ENCODE assay signal across 22 cellular contexts in genomic region chr3:166223120-166223519, GRCh38.
DNase-seq lines count a peak whose midpoint lies in the region; ATAC-seq, FAIRE-seq and TF ChIP-seq lines count a peak whose summit lies in the region.
"Had no signal": no experiment of that assay in that cellular context is flagged by ENCODE, and none has a peak within 500 bp of the region (broad histone marks: within the 10 kb centered on the region; RNA-seq: fewer than 3 reads in every experiment).

No MANE protein-coding gene starts in this region.

- H4K5ac ChIP-seq in H1 (ENCODE audit: insufficient read length, low read depth, low read length): no peak overlapping the region

- no peak overlapping the region for H3K4me3 ChIP-seq in breast epithelium
- no peak overlapping the region for H3K4me3 ChIP-seq in H1 (ENCODE audit: extremely low read depth in 1 of 4, insufficient read depth in 2 of 4, low read depth in 3 of 4, low read length in 4 of 4)
- no peak overlapping the region for H3K4me3 ChIP-seq in trophoblast cell (ENCODE audit: low read depth, low read length)
- H3K4me3 ChIP-seq: MG63 had no signal

- H3K9ac ChIP-seq in H1 (replicated peaks in 1 of 4; ENCODE audit: extremely low read depth in 1 of 4, low read depth in 3 of 4, low read length in 3 of 4) (no peak overlapping the region), trophoblast cell (ENCODE audit: low read length) (no peak overlapping the region)

- no peak overlapping the region for H2AK5ac ChIP-seq in H1 (ENCODE audit: low read depth, low read length)
- H2AK5ac ChIP-seq in trophoblast cell (ENCODE audit: low read length): no peak overlapping the region

- H4K8ac ChIP-seq in H1 (ENCODE audit: extremely low read depth, insufficient read depth, low read length) (no peak overlapping the region), trophoblast cell (ENCODE audit: low read depth, low read length) (no peak overlapping the region)

- H3K14ac ChIP-seq in H1 (ENCODE audit: insufficient read length): no peak overlapping the region
- no peak overlapping the region for H3K14ac ChIP-seq in trophoblast cell (ENCODE audit: low read length)

- FAIRE-seq in H1 (lab: Jason Lieb, UNC): no peak
- FAIRE-seq: GM12892, GM18507 had no signal

- H2BK12ac ChIP-seq in H1 (ENCODE audit: low read depth, low read length) (no peak overlapping the region), trophoblast cell (ENCODE audit: low read length) (no peak overlapping the region)

- H3K18ac ChIP-seq in H1 (ENCODE audit: extremely low read depth, low read length) (no peak overlapping the region), trophoblast cell (ENCODE audit: low read length) (no peak overlapping the region)

- H3K4ac ChIP-seq in H1 (replicated peaks; ENCODE audit: insufficient read length, low read depth, low read length): no peak overlapping the region
- no peak overlapping the region for H3K4ac ChIP-seq in trophoblast cell (ENCODE audit: low read depth, low read length)

- no peaks in the 10 kb centered on the region for H3K9me3 Mint-ChIP-seq in MCF 10A (ENCODE audit: unreplicated experiment)

- H3K36me3 ChIP-seq in breast epithelium: no peaks in the 10 kb centered on the region
- no peaks in the 10 kb centered on the region for H3K36me3 ChIP-seq in H1 (ENCODE audit: control insufficient read depth in 2 of 4, insufficient read depth in 4 of 4, low read length in 3 of 4)
- no peaks in the 10 kb centered on the region for H3K36me3 ChIP-seq in trophoblast cell (ENCODE audit: control insufficient read depth in 1 of 2, insufficient read depth in 2 of 2, low read length in 2 of 2)
- H3K36me3 ChIP-seq: MG63 had no signal

- no peaks in the 10 kb centered on the region for H3K36me3 Mint-ChIP-seq in MCF 10A (ENCODE audit: insufficient read depth, unreplicated experiment)

- DNase-seq in MCF 10A (ENCODE audit: unreplicated experiment) (peak; percentile 2), breast epithelium (ENCODE audit: low spot score in 2 of 2) (no peak), OCI-M1 (lab: John Stamatoyannopoulos, UW) (peak; percentile 91), H1 (ENCODE audit: low read depth in 1 of 2, low spot score in 2 of 2) (no peak), RKO (ENCODE audit: low spot score) (no peak), trophoblast cell (no peak), SHP77 (lab: John Stamatoyannopoulos, UW) (no peak)
- DNase-seq: Calu3; CD4-positive, alpha-beta T cell; DMS79; H9; IMR-90; Karpas-422; MG63; NCI-H1105 treated with DMSO at 0.1 percent for 48 hours; NCI-H1694; NCI-H345; NCI-H524 treated with DMSO at 0.1 percent for 48 hours had no signal

- no peak for TF ChIP-seq POLR2A in breast epithelium (IDR thresholded peaks at IDR 0.05)
- TF ChIP-seq POLR2A in H1 (IDR thresholded peaks at IDR 0.05; ENCODE audit: control extremely low read depth in 1 of 2, low read depth in 2 of 2, low read length in 2 of 2): no peak

- intact Hi-C loops in MCF 10A (cut with micrococcal nuclease) (no loop called here), breast epithelium (cut with DNase I; ENCODE audit: low total_unique reads) (no loop called here)

- no peaks in the 10 kb centered on the region for H4K20me1 ChIP-seq in H1 (replicated peaks in 1 of 2; ENCODE audit: control insufficient read depth in 1 of 2, insufficient read depth in 2 of 2, low read length in 2 of 2)

- no peak overlapping the region for H3K23ac ChIP-seq in H1 (ENCODE audit: insufficient read length)
- H3K23ac ChIP-seq in trophoblast cell (ENCODE audit: low read length): no peak overlapping the region

- H3K4me2 ChIP-seq in H1 (ENCODE audit: insufficient read depth in 1 of 2, low read depth in 2 of 2, low read length in 2 of 2) (no peak overlapping the region), trophoblast cell (ENCODE audit: low read length) (no peak overlapping the region)

- 92% methylated on average over 3 of the region's 3 CpGs; no CpG with 5 or more reads in 1 of the 2 experiments for WGBS in H1 (ENCODE audit: extremely low coverage in 1 of 2, insufficient coverage in 1 of 2, insufficient read length in 1 of 2, insufficient replicate concordance in 2 of 2, low coverage in 1 of 2, low lambda C conversion rate in 2 of 2, missing lambda C conversion rate in 1 of 2), 2 experiments
- no CpG with 5 or more reads among the region's 3 CpGs for WGBS in trophoblast cell (ENCODE audit: extremely low coverage, insufficient coverage, insufficient read length)

- H3K23me2 ChIP-seq in H1 (ENCODE audit: low read depth, low read length): no peaks in the 10 kb centered on the region

- no peak overlapping the region for H2BK15ac ChIP-seq in H1 (ENCODE audit: low read length)

- no peaks in the 10 kb centered on the region for H3K4me1 Mint-ChIP-seq in MCF 10A (ENCODE audit: insufficient read depth, unreplicated experiment)
- H3K4me1 Mint-ChIP-seq: H9 had no signal

- no peak for TF ChIP-seq EP300 in H1 (IDR thresholded peaks at IDR 0.05; ENCODE audit: borderline replicate concordance in 1 of 2, low read depth in 2 of 2, low read length in 2 of 2)

- H2AFZ ChIP-seq in H1 (ENCODE audit: low read length) (peak overlapping the region; percentile 94; the same call in 1 of the 2 replicates), trophoblast cell (ENCODE audit: insufficient read depth, low read length, poor library complexity) (no peak overlapping the region)

- no peak for ATAC-seq in HG03135 (IDR thresholded peaks at IDR 0.05; ENCODE audit: unreplicated experiment)

- H3K27ac Mint-ChIP-seq in MCF 10A (ENCODE audit: low read depth, unreplicated experiment): no peak overlapping the region
- H3K27ac Mint-ChIP-seq: CD4-positive, alpha-beta T cell; H9 had no signal

- no peak for TF ChIP-seq RAD21 in H1 (IDR thresholded peaks at IDR 0.05 in 1 of 2, conservative IDR thresholded peaks at IDR 0.05 in 1 of 2; ENCODE audit: low read depth in 2 of 2, low read length in 2 of 2)

- H2BK20ac ChIP-seq in H1 (ENCODE audit: low read length): no peak overlapping the region

- H2BK5ac ChIP-seq in H1 (ENCODE audit: low read depth, low read length): no peak overlapping the region
- no peak overlapping the region for H2BK5ac ChIP-seq in trophoblast cell (ENCODE audit: low read depth, low read length, poor library complexity)

- H3K27me3 ChIP-seq in breast epithelium: no peaks in the 10 kb centered on the region
- no peaks in the 10 kb centered on the region for H3K27me3 ChIP-seq in H1 (replicated peaks in 1 of 4; ENCODE audit: control insufficient read depth in 3 of 4, extremely low read depth in 1 of 4, insufficient read depth in 3 of 4, low read length in 3 of 4)
- H3K27me3 ChIP-seq in trophoblast cell (ENCODE audit: insufficient read depth, low read length): no peaks in the 10 kb centered on the region
- H3K27me3 ChIP-seq: MG63 had no signal

- H4K12ac ChIP-seq in trophoblast cell (ENCODE audit: low read depth, low read length): no peak overlapping the region

- no peaks in the 10 kb centered on the region for H3K79me2 ChIP-seq in H1 (ENCODE audit: control insufficient read depth in 1 of 2, insufficient read depth in 2 of 2, low read length in 2 of 2)
- no peaks in the 10 kb centered on the region for H3K79me2 ChIP-seq in trophoblast cell (ENCODE audit: control insufficient read depth, insufficient read depth, low read length, poor library complexity)

- no peaks in the 10 kb centered on the region for H3K4me1 ChIP-seq in breast epithelium
- peaks cover 0 to 2% (median 0%) of the 10 kb centered on the region in 4 experiments; a peak in 1 of 7 replicates for H3K4me1 ChIP-seq in H1 (replicated peaks in 1 of 4; ENCODE audit: control insufficient read depth in 3 of 4, insufficient read depth in 4 of 4, low read length in 3 of 4)
- H3K4me1 ChIP-seq in trophoblast cell (ENCODE audit: control insufficient read depth in 1 of 2, insufficient read depth in 2 of 2, low read length in 2 of 2): no peaks in the 10 kb centered on the region

- no peak overlapping the region for H3K4me3 Mint-ChIP-seq in MCF 10A (ENCODE audit: unreplicated experiment)
- H3K4me3 Mint-ChIP-seq: CD4-positive, alpha-beta T cell; H9 had no signal

- no peaks in the 10 kb centered on the region for H3K27me3 Mint-ChIP-seq in MCF 10A (ENCODE audit: insufficient read depth, unreplicated experiment)
- H3K27me3 Mint-ChIP-seq: CD4-positive, alpha-beta T cell had no signal

- TF ChIP-seq CTCF in MCF 10A (IDR thresholded peaks at IDR 0.05; ENCODE audit: unreplicated experiment): no peak
- TF ChIP-seq CTCF in breast epithelium (IDR thresholded peaks at IDR 0.05): no peak
- TF ChIP-seq CTCF in H1 (IDR thresholded peaks at IDR 0.05; ENCODE audit: control extremely low read depth in 1 of 3, insufficient read depth in 1 of 3, low read depth in 1 of 3, low read length in 3 of 3): no peak

- H3K27ac ChIP-seq in breast epithelium: no peak overlapping the region
- H3K27ac ChIP-seq in H1 (ENCODE audit: low read depth, low read length): no peak overlapping the region
- H3K27ac ChIP-seq in trophoblast cell (ENCODE audit: low read depth, low read length): no peak overlapping the region
- H3K27ac ChIP-seq: HL-60 had no signal

- H2BK120ac ChIP-seq in H1 (replicated peaks; ENCODE audit: low read depth, low read length): no peak overlapping the region
- no peak overlapping the region for H2BK120ac ChIP-seq in trophoblast cell (ENCODE audit: insufficient read depth, low read length, poor library complexity)

- peaks cover 0 to 7% of the 10 kb centered on the region in 2 donors for H3K9me3 ChIP-seq in breast epithelium
- no peaks in the 10 kb centered on the region for H3K9me3 ChIP-seq in H1 (ENCODE audit: insufficient read depth in 2 of 2, low read depth in 1 of 2, low read length in 1 of 2)
- H3K9me3 ChIP-seq in trophoblast cell (ENCODE audit: insufficient read depth, low read depth, low read length): no peaks in the 10 kb centered on the region
- H3K9me3 ChIP-seq: MG63 had no signal

- H3K56ac ChIP-seq in H1 (replicated peaks; ENCODE audit: insufficient read length, low read depth, low read length): no peak overlapping the region

- POLR2A ChIA-PET in MCF 10A (lab: Yijun Ruan, JAX) (no interaction called here), H1 (lab: Charles Lee; ENCODE audit: partially characterized antibody) (no interaction called here)

- H3K79me1 ChIP-seq in H1 (ENCODE audit: low read depth, low read length) (no peaks in the 10 kb centered on the region), trophoblast cell (ENCODE audit: low read length) (no peaks in the 10 kb centered on the region)

- BruUV-seq in MCF 10A (replicated peaks; lab: Mats Ljungman, UMichigan): no TSS peak

- CTCF ChIA-PET in MCF 10A (lab: Yijun Ruan, JAX): no interaction called here
- CTCF ChIA-PET in H1 (lab: Charles Lee; ENCODE audit: partially characterized antibody): interaction anchor here (0.7 to 0.8 kb wide), 2 partner anchors 308 to 368 kb away, joined by 3 read pairs; no protein-coding TSS in a partner anchor

- H4K91ac ChIP-seq in H1 (replicated peaks; ENCODE audit: insufficient read length, low read length) (no peak overlapping the region), trophoblast cell (ENCODE audit: low read depth, low read length) (no peak overlapping the region)

TF ChIP-seq in H1, 55 proteins besides CTCF, POLR2A, EP300 and RAD21 (continues in another document):
- no peak for TF ChIP-seq SIN3A (conservative IDR thresholded peaks at IDR 0.05 in 1 of 2, IDR thresholded peaks at IDR 0.05 in 1 of 2; ENCODE audit: low read depth in 1 of 2, low read length in 2 of 2)

Comparison
In these comparisons a context has a peak if more than half of its experiments do, and no peak if none do; other contexts are left out.
1. DNase-seq: peak in MCF 10A (single experiment) and OCI-M1 (single experiment); none in breast epithelium (0 of 2), H1 (0 of 2), RKO (single experiment), trophoblast cell (0 of 2) and SHP77 (0 of 2).